30 cellular contexts compared by ENCODE assay signal in genomic region chr16:8572063-8572918, GRCh38. TPM values are rescaled to one million over a fixed set of nuclear protein-coding genes. Genes with fewer than 3 reads are reported as not detected.
A peak's percentile ranks its signal among the peaks of the same experiment; 100 is the strongest.
DNase-seq lines count a peak whose midpoint lies in the region; ATAC-seq, FAIRE-seq and TF ChIP-seq lines count a peak whose summit lies in the region.
"Had no signal": no experiment of that assay in that cellular context is flagged by ENCODE, and none has a peak within 500 bp of the region (broad histone marks: within the 10 kb centered on the region; RNA-seq: fewer than 3 reads in every experiment).

No MANE protein-coding gene starts in this region.

- H3K9ac ChIP-seq in GM23248 (no peak overlapping the region), astrocyte (ENCODE audit: low read length) (peak overlapping the region; percentile 23)
- H3K9ac ChIP-seq: SK-N-SH had no signal

- in situ Hi-C loops in GM23248 (cut with MboI): loop anchor here (10.0 to 25.0 kb wide), 2 partner anchors 223 to 1615 kb away; partner anchors contain the start of genes GRIN2A, PMM2 and TMEM186
- in situ Hi-C loops in HAP-1 (cut with MboI; ENCODE audit: low sequenced_read_pairs): loop anchor here (5.0 kb wide), 1 partner anchor 225 kb away; the partner anchor contains the start of genes PMM2 and TMEM186

- 50 to 55% methylated on average over 11 of the region's 11 CpGs for WGBS in GM23248 (ENCODE audit: low coverage in 1 of 2, low lambda C conversion rate in 2 of 2, missing lambda C conversion rate in 2 of 2), 2 experiments
- WGBS in mesodermal cell (ENCODE audit: insufficient coverage in 2 of 2), 2 experiments: 80 to 83% methylated on average over 5 to 6 of the region's 11 CpGs

- H3K27ac Mint-ChIP-seq in CD4-positive, CD25-positive, alpha-beta regulatory T cell: peak overlapping the region in 2 of 3 donors; percentile 47 to 55
- peak overlapping the region; percentile 93 for H3K27ac Mint-ChIP-seq in astrocyte (ENCODE audit: unreplicated experiment)
- H3K27ac Mint-ChIP-seq: activated CD4-positive, alpha-beta memory T cell treated with anti-CD3 and anti-CD28 coated beads, Interleukin-2, amount 10 ng/mL, durations not matched to agents 7 days and 5 days; CD4-positive, alpha-beta T cell; T-helper 17 cell had no signal

- H2AFZ ChIP-seq in GM23248 (peak overlapping the region; percentile 80; the same call in 1 of the 2 replicates), astrocyte (ENCODE audit: low read depth, low read length) (no peak overlapping the region)

- FAIRE-seq in astrocyte (lab: Jason Lieb, UNC): no peak
- FAIRE-seq: endothelial cell of umbilical vein had no signal

- no peak for DNase-seq in CD4-positive, CD25-positive, alpha-beta regulatory T cell
- DNase-seq in GM23248 (no peak), astrocyte (ENCODE audit: low read depth) (no peak), HAP-1 (ENCODE audit: low spot score in 2 of 2) (no peak), SIG-M5 (lab: John Stamatoyannopoulos, UW) (no peak), dedifferentiated amniotic fluid mesenchymal stem cell (ENCODE audit: extremely low spot score) (no peak), SW480 (ENCODE audit: low spot score) (no peak)
- DNase-seq: activated CD4-positive, alpha-beta memory T cell treated with anti-CD3 and anti-CD28 coated beads, Interleukin-2, amount 10 ng/mL, durations not matched to agents 7 days and 5 days; activated CD8-positive, alpha-beta memory T cell treated with anti-CD3 and anti-CD28 coated beads, Interleukin-2, amount 50 U/mL, for 48 hours; activated naive CD8-positive, alpha-beta T cell treated with anti-CD3 and anti-CD28 coated beads for 36 hours; aorta; CD4-positive, alpha-beta T cell; central memory CD4-positive, alpha-beta T cell; NCI-H1048; NCI-H2029; stimulated activated naive CD8-positive, alpha-beta T cell treated with anti-CD3 and anti-CD28 coated beads, Interleukin-15, Interleukin-2, amounts not matched to agents 100 U/mL and 50 U/mL, for 24 hours; T-helper 17 cell had no signal

- H3K79me2 ChIP-seq in GM23248 (ENCODE audit: insufficient read depth) (no peaks in the 10 kb centered on the region), astrocyte (ENCODE audit: insufficient read depth, low read length) (no peaks in the 10 kb centered on the region)

- no peaks in the 10 kb centered on the region for H3F3A ChIP-seq in GM23248 (ENCODE audit: insufficient read depth)

- no peaks in the 10 kb centered on the region for H4K20me1 ChIP-seq in GM23248 (ENCODE audit: insufficient read depth)
- no peaks in the 10 kb centered on the region for H4K20me1 ChIP-seq in astrocyte (ENCODE audit: insufficient read depth, low read length)

- TF ChIP-seq CTCF in astrocyte (IDR thresholded peaks at IDR 0.05; ENCODE audit: insufficient read depth, low read depth, low read length): no peak

- H3K9me3 Mint-ChIP-seq in CD4-positive, CD25-positive, alpha-beta regulatory T cell: peaks cover 0 to 2% (median 0%) of the 10 kb centered on the region in 7 donors
- H3K9me3 Mint-ChIP-seq in astrocyte (ENCODE audit: unreplicated experiment): no peaks in the 10 kb centered on the region
- H3K9me3 Mint-ChIP-seq: activated CD4-positive, alpha-beta memory T cell treated with anti-CD3 and anti-CD28 coated beads, Interleukin-2, amount 10 ng/mL, durations not matched to agents 7 days and 5 days; activated naive CD8-positive, alpha-beta T cell treated with anti-CD3 and anti-CD28 coated beads for 36 hours; CD4-positive, alpha-beta T cell had no signal

- no peak overlapping the region for H3K27ac ChIP-seq in CD4-positive, CD25-positive, alpha-beta regulatory T cell (ENCODE audit: insufficient read depth, low read length, poor library complexity, severe bottlenecking)
- H3K27ac ChIP-seq in GM23248: no peak overlapping the region
- no peak overlapping the region for H3K27ac ChIP-seq in astrocyte (ENCODE audit: low read depth, low read length)
- peak overlapping the region; percentile 94 for H3K27ac ChIP-seq in mesodermal cell (ENCODE audit: low read depth, low read length, severe bottlenecking)
- H3K27ac ChIP-seq: HL-60, testis had no signal

- H3K36me3 Mint-ChIP-seq in CD4-positive, CD25-positive, alpha-beta regulatory T cell: no peaks in the 10 kb centered on the region
- no peaks in the 10 kb centered on the region for H3K36me3 Mint-ChIP-seq in astrocyte (ENCODE audit: low read depth, unreplicated experiment)
- H3K36me3 Mint-ChIP-seq: activated naive CD8-positive, alpha-beta T cell treated with anti-CD3 and anti-CD28 coated beads for 36 hours had no signal

- no peaks in the 10 kb centered on the region for H3K4me1 ChIP-seq in CD4-positive, CD25-positive, alpha-beta regulatory T cell (ENCODE audit: control insufficient read depth, insufficient read depth, low read length, poor library complexity, severe bottlenecking)
- peaks cover 11% of the 10 kb centered on the region for H3K4me1 ChIP-seq in GM23248 (ENCODE audit: insufficient read depth)
- peaks cover 10% of the 10 kb centered on the region for H3K4me1 ChIP-seq in astrocyte (ENCODE audit: insufficient read depth, low read length)
- H3K4me1 ChIP-seq in mesodermal cell (ENCODE audit: control insufficient read depth, insufficient read depth, low read length, poor library complexity, severe bottlenecking): peaks cover 23% of the 10 kb centered on the region
- H3K4me1 ChIP-seq in HAP-1: peaks cover 18% of the 10 kb centered on the region
- H3K4me1 ChIP-seq: testis had no signal

- H3K36me3 ChIP-seq in CD4-positive, CD25-positive, alpha-beta regulatory T cell (ENCODE audit: control insufficient read depth, insufficient read depth, low read length): no peaks in the 10 kb centered on the region
- H3K36me3 ChIP-seq in GM23248 (ENCODE audit: low read depth) (no peaks in the 10 kb centered on the region), astrocyte (ENCODE audit: insufficient read depth, low read length) (no peaks in the 10 kb centered on the region), mesodermal cell (ENCODE audit: control insufficient read depth, insufficient read depth, low read length) (no peaks in the 10 kb centered on the region), HAP-1 (replicated peaks) (no peaks in the 10 kb centered on the region)

- no peak overlapping the region for H3K4me3 Mint-ChIP-seq in CD4-positive, CD25-positive, alpha-beta regulatory T cell
- no peak overlapping the region for H3K4me3 Mint-ChIP-seq in astrocyte (ENCODE audit: unreplicated experiment)
- H3K4me3 Mint-ChIP-seq: activated CD4-positive, alpha-beta memory T cell treated with anti-CD3 and anti-CD28 coated beads, Interleukin-2, amount 10 ng/mL, durations not matched to agents 7 days and 5 days; activated naive CD8-positive, alpha-beta T cell treated with anti-CD3 and anti-CD28 coated beads for 36 hours; CD4-positive, alpha-beta T cell; T-helper 17 cell had no signal

- no peak overlapping the region for H3K4me2 ChIP-seq in GM23248 (ENCODE audit: unreplicated experiment)
- no peak overlapping the region for H3K4me2 ChIP-seq in astrocyte (ENCODE audit: low read length)
- H3K4me2 ChIP-seq: SK-N-SH had no signal

- peaks cover 3% of the 10 kb centered on the region for H3K27me3 ChIP-seq in CD4-positive, CD25-positive, alpha-beta regulatory T cell (ENCODE audit: control insufficient read depth, insufficient read depth, low read length)
- H3K27me3 ChIP-seq in GM23248 (replicated peaks; ENCODE audit: insufficient read depth) (peaks cover 28% of the 10 kb centered on the region), astrocyte (ENCODE audit: insufficient read depth, low read length) (peaks cover 15% of the 10 kb centered on the region), HAP-1 (ENCODE audit: low read depth) (peaks cover 20% of the 10 kb centered on the region)
- H3K27me3 ChIP-seq: testis had no signal

- H3K9me3 ChIP-seq in CD4-positive, CD25-positive, alpha-beta regulatory T cell (ENCODE audit: control insufficient read depth in 2 of 2, low read length in 2 of 2): no peaks in the 10 kb centered on the region
- H3K9me3 ChIP-seq in GM23248 (ENCODE audit: low read depth) (no peaks in the 10 kb centered on the region), astrocyte (ENCODE audit: insufficient read depth, low read depth, low read length) (no peaks in the 10 kb centered on the region), mesodermal cell (ENCODE audit: control insufficient read depth, low read length) (no peaks in the 10 kb centered on the region), HAP-1 (no peaks in the 10 kb centered on the region)
- H3K9me3 ChIP-seq: SK-N-SH, testis had no signal

- H3K4me3 ChIP-seq in CD4-positive, CD25-positive, alpha-beta regulatory T cell (ENCODE audit: low read depth, low read length): no peak overlapping the region
- H3K4me3 ChIP-seq in GM23248 (no peak overlapping the region), astrocyte (ENCODE audit: insufficient read depth, low read depth, low read length) (no peak overlapping the region), mesodermal cell (ENCODE audit: extremely low read depth, insufficient read depth, low read length, poor library complexity, severe bottlenecking) (no peak overlapping the region), HAP-1 (no peak overlapping the region)
- H3K4me3 ChIP-seq: testis had no signal

- no peak for ATAC-seq in CD4-positive, CD25-positive, alpha-beta regulatory T cell (ENCODE audit: low read depth in 2 of 2)
- ATAC-seq: activated CD4-positive, CD25-positive, alpha-beta regulatory T cell treated with anti-CD3 and anti-CD28 coated beads, Interleukin-2, amount 50 U/mL, for 24 hours; stimulated activated naive CD8-positive, alpha-beta T cell treated with anti-CD3 and anti-CD28 coated beads, Interleukin-15, Interleukin-2, amounts not matched to agents 100 U/mL and 50 U/mL, for 24 hours; T-helper 17 cell had no signal

- no peaks in the 10 kb centered on the region for H3K9me2 ChIP-seq in GM23248 (ENCODE audit: insufficient read depth)
- H3K9me2 ChIP-seq: SK-N-SH had no signal

- peaks cover 29% of the 10 kb centered on the region for H3K27me3 Mint-ChIP-seq in CD4-positive, CD25-positive, alpha-beta regulatory T cell
- H3K27me3 Mint-ChIP-seq in astrocyte (ENCODE audit: low read depth, unreplicated experiment): no peaks in the 10 kb centered on the region

- peaks cover 0 to 12% (median 7%) of the 10 kb centered on the region in 4 donors for H3K4me1 Mint-ChIP-seq in CD4-positive, CD25-positive, alpha-beta regulatory T cell
- H3K4me1 Mint-ChIP-seq in astrocyte (ENCODE audit: low read depth, unreplicated experiment): peaks cover 13% of the 10 kb centered on the region

RNA-seq across cellular contexts. Expression of gene TMEM114, which starts 18.0 kb away (rescaled TPM):
- not detected for total RNA-seq in CD4-positive, CD25-positive, alpha-beta regulatory T cell
- not detected for polyA plus RNA-seq in CD4-positive, CD25-positive, alpha-beta regulatory T cell
- total RNA-seq in GM23248 (2014; rRNA removed; shearing (Covaris generic)): not detected in 2 replicates
- not detected in 2 replicates for polyA plus RNA-seq in GM23248 (2016; fragmentation: Nextera tagmentation; extraction: Ambion mirVana)
- total RNA-seq in astrocyte: not detected in 2 replicates
- not detected for polyA plus RNA-seq in mesodermal cell (2013, experiment 1 of 2)
- not detected for polyA plus RNA-seq in mesodermal cell (2013, experiment 2 of 2)
- total RNA-seq: activated CD4-positive, alpha-beta memory T cell treated with anti-CD3 and anti-CD28 coated beads, Interleukin-2, amount 10 ng/mL, durations not matched to agents 7 days and 5 days; activated naive CD8-positive, alpha-beta T cell treated with anti-CD3 and anti-CD28 coated beads for 36 hours; aorta; CD4-positive, alpha-beta T cell; dermis blood vessel endothelial cell; endothelial cell of umbilical vein; fibroblast of lung; left lobe of liver; LHCN-M2; myocyte; occipital lobe; pulmonary artery endothelial cell; T-helper 17 cell; testis had no signal
- polyA plus RNA-seq: aorta, endothelial cell of umbilical vein, fibroblast of lung, SK-N-SH had no signal

RNA-seq across cellular contexts. Expression of gene METTL22, which starts 49.2 kb away (rescaled TPM):
- 27.1 TPM for total RNA-seq in CD4-positive, CD25-positive, alpha-beta regulatory T cell
- 1 to 10 TPM; 7.6 to 9.4 (median 8.0) TPM for polyA plus RNA-seq in CD4-positive, CD25-positive, alpha-beta regulatory T cell
- total RNA-seq in GM23248 (2014; rRNA removed; shearing (Covaris generic)): 31.5 and 36.9 TPM in 2 replicates
- 41.6 and 46.1 TPM in 2 replicates for polyA plus RNA-seq in GM23248 (2016; fragmentation: Nextera tagmentation; extraction: Ambion mirVana)
- total RNA-seq in astrocyte: 33.0 and 37.7 TPM in 2 replicates
- 49.4 TPM for polyA plus RNA-seq in mesodermal cell (2013, experiment 1 of 2)
- 34.8 TPM for polyA plus RNA-seq in mesodermal cell (2013, experiment 2 of 2)
